ENCODE assay signal across 8 cellular contexts in genomic region chr5:177429248-177430045, GRCh38. TPM values are rescaled to one million over a fixed set of nuclear protein-coding genes. Genes with fewer than 3 reads are reported as not detected.
DNase-seq lines count a peak whose midpoint lies in the region; ATAC-seq and TF ChIP-seq lines count a peak whose summit lies in the region.

No MANE protein-coding gene starts in this region.

- H3K79me1 ChIP-seq in mesenchymal stem cell (replicated peaks; ENCODE audit: low read length, poor library complexity, severe bottlenecking): peaks cover 39% of the 10 kb centered on the region

- H3K9me3 ChIP-seq in neural progenitor cell (ENCODE audit: low read depth): no peaks in the 10 kb centered on the region
- H3K9me3 ChIP-seq in mesenchymal stem cell (ENCODE audit: control insufficient read depth, low read length): no peaks in the 10 kb centered on the region
- H3K9me3 ChIP-seq in uterus: no peaks in the 10 kb centered on the region

- no peak overlapping the region for H3K23ac ChIP-seq in mesenchymal stem cell (ENCODE audit: low read length in 2 of 2)

- no peak for ATAC-seq in HG02981 (IDR thresholded peaks at IDR 0.05; ENCODE audit: unreplicated experiment)

- H4K8ac ChIP-seq in mesenchymal stem cell (ENCODE audit: low read length): no peak overlapping the region

- H2BK15ac ChIP-seq in mesenchymal stem cell (ENCODE audit: low read depth, poor library complexity, severe bottlenecking): no peak overlapping the region

- peak; percentile 88 for DNase-seq in T-helper 2 cell treated with Interferon-gamma antibody and Interleukin-4, amounts not matched to agents 5 μg/mL and 100 μg/mL, for 36 hours (ENCODE audit: low spot score)
- DNase-seq in neural progenitor cell (ENCODE audit: low spot score) (no peak), type B pancreatic cell (ENCODE audit: extremely low spot score, unreplicated experiment) (no peak), mesenchymal stem cell (no peak), uterus (no peak)

- no peak for TF ChIP-seq POLR2A in uterus (IDR thresholded peaks at IDR 0.05)

- H4K91ac ChIP-seq in mesenchymal stem cell (ENCODE audit: low read length): no peak overlapping the region

- H3K4ac ChIP-seq in mesenchymal stem cell (ENCODE audit: low read depth in 1 of 2, low read length in 2 of 2): no peak overlapping the region

- H3K9me3 Mint-ChIP-seq in T-helper 2 cell treated with Interferon-gamma antibody and Interleukin-4, amounts not matched to agents 5 μg/mL and 100 μg/mL, for 36 hours: no peaks in the 10 kb centered on the region
- H3K9me3 Mint-ChIP-seq in neural progenitor cell: no peaks in the 10 kb centered on the region
- H3K9me3 Mint-ChIP-seq in type B pancreatic cell: no peaks in the 10 kb centered on the region

- TF ChIP-seq CTCF in GM12875 (IDR thresholded peaks at IDR 0.05; ENCODE audit: borderline replicate concordance, insufficient read depth, low read depth, low read length) (no peak), neural progenitor cell (IDR thresholded peaks at IDR 0.05) (no peak), type B pancreatic cell (conservative IDR thresholded peaks at IDR 0.05) (no peak), uterus (IDR thresholded peaks at IDR 0.05) (no peak)

- H3K27ac ChIP-seq in adipose tissue (ENCODE audit: low read depth, low read length): peak overlapping the region; percentile 56
- H3K27ac ChIP-seq in neural progenitor cell: no peak overlapping the region
- H3K27ac ChIP-seq in mesenchymal stem cell (ENCODE audit: low read length, poor library complexity, severe bottlenecking): no peak overlapping the region
- no peak overlapping the region for H3K27ac ChIP-seq in uterus

- H3K4me2 ChIP-seq in neural progenitor cell: no peak overlapping the region
- no peak overlapping the region for H3K4me2 ChIP-seq in mesenchymal stem cell (ENCODE audit: low read length, poor library complexity, severe bottlenecking)

- H3K36me3 ChIP-seq in neural progenitor cell (no peaks in the 10 kb centered on the region), mesenchymal stem cell (ENCODE audit: control insufficient read depth in 1 of 2, insufficient read depth in 2 of 2, low read depth in 1 of 2, low read length in 2 of 2) (peaks cover 32 to 48% of the 10 kb centered on the region in 2 experiments), uterus (no peaks in the 10 kb centered on the region)

- H3K4me1 ChIP-seq in neural progenitor cell (peaks cover 9% of the 10 kb centered on the region), mesenchymal stem cell (ENCODE audit: control insufficient read depth, insufficient read depth, low read depth, low read length) (peaks cover 23% of the 10 kb centered on the region), uterus (peaks cover 0 to 8% of the 10 kb centered on the region in 2 donors)

- WGBS in adipose tissue, 3 donors: 52 to 86% (median 56%) methylated on average over 6 of the region's 6 CpGs
- 91% methylated on average over 6 of the region's 6 CpGs for WGBS in mesenchymal stem cell

- H2AFZ ChIP-seq in neural progenitor cell (replicated peaks) (no peak overlapping the region), mesenchymal stem cell (ENCODE audit: low read depth, low read length) (no peak overlapping the region)

- peak overlapping the region; percentile 98 for H3K4me3 Mint-ChIP-seq in T-helper 2 cell treated with Interferon-gamma antibody and Interleukin-4, amounts not matched to agents 5 μg/mL and 100 μg/mL, for 36 hours
- H3K4me3 Mint-ChIP-seq in neural progenitor cell: peak overlapping the region; percentile 55
- peak overlapping the region; percentile 52 for H3K4me3 Mint-ChIP-seq in type B pancreatic cell

- no peak overlapping the region for H3K14ac ChIP-seq in mesenchymal stem cell (ENCODE audit: low read length in 2 of 2)

- H3K18ac ChIP-seq in mesenchymal stem cell (ENCODE audit: low read depth in 1 of 2, low read length in 2 of 2): no peak overlapping the region

- no peaks in the 10 kb centered on the region for H3K27me3 ChIP-seq in neural progenitor cell
- no peaks in the 10 kb centered on the region for H3K27me3 ChIP-seq in mesenchymal stem cell (ENCODE audit: control insufficient read depth in 1 of 2, insufficient read depth in 1 of 2, low read length in 2 of 2)
- H3K27me3 ChIP-seq in uterus: no peaks in the 10 kb centered on the region

- H2BK120ac ChIP-seq in mesenchymal stem cell (ENCODE audit: low read depth, low read length): no peak overlapping the region

- H3K27ac Mint-ChIP-seq in T-helper 2 cell treated with Interferon-gamma antibody and Interleukin-4, amounts not matched to agents 5 μg/mL and 100 μg/mL, for 36 hours: peak overlapping the region; percentile 94
- H3K27ac Mint-ChIP-seq in neural progenitor cell: peak overlapping the region; percentile 17
- peak overlapping the region; percentile 34 for H3K27ac Mint-ChIP-seq in type B pancreatic cell

- H2BK5ac ChIP-seq in mesenchymal stem cell (ENCODE audit: low read depth, low read length, poor library complexity, severe bottlenecking): no peak overlapping the region

- H2BK12ac ChIP-seq in mesenchymal stem cell (ENCODE audit: low read length in 2 of 2): no peak overlapping the region

- peak overlapping the region; percentile 93 for H3K4me3 ChIP-seq in GM12875 (ENCODE audit: low read depth, low read length)
- H3K4me3 ChIP-seq in neural progenitor cell: no peak overlapping the region
- H3K4me3 ChIP-seq in mesenchymal stem cell (ENCODE audit: insufficient read depth in 1 of 2, low read depth in 1 of 2, low read length in 2 of 2): no peak overlapping the region
- no peak overlapping the region for H3K4me3 ChIP-seq in uterus

- H3K79me2 ChIP-seq in neural progenitor cell (ENCODE audit: low read depth): peaks cover 32% of the 10 kb centered on the region

- peaks cover 64% of the 10 kb centered on the region for H3K36me3 Mint-ChIP-seq in T-helper 2 cell treated with Interferon-gamma antibody and Interleukin-4, amounts not matched to agents 5 μg/mL and 100 μg/mL, for 36 hours (ENCODE audit: low read depth)
- H3K36me3 Mint-ChIP-seq in neural progenitor cell (peaks cover 4% of the 10 kb centered on the region), type B pancreatic cell (no peaks in the 10 kb centered on the region)

- no peak overlapping the region for H2AK5ac ChIP-seq in mesenchymal stem cell (ENCODE audit: low read length, severe bottlenecking)

- H3K9ac ChIP-seq in neural progenitor cell (no peak overlapping the region), mesenchymal stem cell (ENCODE audit: low read length) (no peak overlapping the region)

- H3F3A ChIP-seq in neural progenitor cell (ENCODE audit: low read depth): peaks cover 12% of the 10 kb centered on the region

- H3K27me3 Mint-ChIP-seq in T-helper 2 cell treated with Interferon-gamma antibody and Interleukin-4, amounts not matched to agents 5 μg/mL and 100 μg/mL, for 36 hours (ENCODE audit: low read depth): peaks cover 2% of the 10 kb centered on the region
- H3K27me3 Mint-ChIP-seq in neural progenitor cell (ENCODE audit: insufficient read depth, low read depth): peaks cover 5% of the 10 kb centered on the region
- no peaks in the 10 kb centered on the region for H3K27me3 Mint-ChIP-seq in type B pancreatic cell

- H4K20me1 ChIP-seq in neural progenitor cell (ENCODE audit: low read depth): peaks cover 33% of the 10 kb centered on the region

- peaks cover 65% of the 10 kb centered on the region for H3K4me1 Mint-ChIP-seq in T-helper 2 cell treated with Interferon-gamma antibody and Interleukin-4, amounts not matched to agents 5 μg/mL and 100 μg/mL, for 36 hours (ENCODE audit: low read depth)
- H3K4me1 Mint-ChIP-seq in neural progenitor cell (peaks cover 28% of the 10 kb centered on the region), type B pancreatic cell (ENCODE audit: unreplicated experiment) (peaks cover 21% of the 10 kb centered on the region)

- intact Hi-C loops in uterus (cut with DNase I; ENCODE audit: low total_unique reads): no loop called here

RNA-seq across cellular contexts. Expression of gene GRK6, which starts 3.0 kb away (rescaled TPM):
- 10 to 100 TPM; 10.8 to 21.5 (median 16.2) TPM for polyA plus RNA-seq in adipose tissue
- total RNA-seq in neural progenitor cell (ENCODE audit: low replicate concordance) (24.0 and 50.6 TPM in 2 replicates), type B pancreatic cell (ENCODE audit: low replicate concordance) (46.1 and 47.3 TPM in 2 replicates), uterus (10 to 100 TPM; 16.4 to 29.8 (median 20.9) TPM)
- polyA plus RNA-seq in mesenchymal stem cell (2013, experiment 1 of 2): 12.5 TPM
- 13.0 TPM for polyA plus RNA-seq in mesenchymal stem cell (2013, experiment 2 of 2)

RNA-seq across cellular contexts. Expression of gene PRR7, which starts 17.2 kb away (rescaled TPM):
- polyA plus RNA-seq in adipose tissue: 1 to 10 TPM in 2 of 3 donors, under 1 TPM in 1; 0.34 to 2.7 (median 1.9) TPM
- 4.5 and 31.7 TPM in 2 replicates for total RNA-seq in neural progenitor cell (ENCODE audit: low replicate concordance)
- total RNA-seq in type B pancreatic cell (ENCODE audit: low replicate concordance): 5.9 and 8.8 TPM in 2 replicates
- 8.6 TPM for polyA plus RNA-seq in mesenchymal stem cell (2013, experiment 1 of 2)
- 7.8 TPM for polyA plus RNA-seq in mesenchymal stem cell (2013, experiment 2 of 2)
- 1 to 10 TPM in 2 of 4 donors, not detected in 2; 1.9 to 3.0 TPM for total RNA-seq in uterus

RNA-seq across cellular contexts. Expression of gene F12, which starts 20.1 kb away (rescaled TPM):
- 1 to 10 TPM in 1 of 3 donors, under 1 TPM in 1, not detected in 1; 0.42 to 2.0 TPM for polyA plus RNA-seq in adipose tissue
- 2.0 TPM in 1 of 2 replicates, not detected in the other for total RNA-seq in neural progenitor cell (ENCODE audit: low replicate concordance)
- total RNA-seq in type B pancreatic cell (ENCODE audit: low replicate concordance): 3.2 and 5.7 TPM in 2 replicates
- polyA plus RNA-seq in mesenchymal stem cell (2013, experiment 1 of 2): 1.2 TPM
- 1.3 TPM for polyA plus RNA-seq in mesenchymal stem cell (2013, experiment 2 of 2)
- 1 to 10 TPM in 1 of 4 donors, not detected in 3; 7.6 TPM for total RNA-seq in uterus

RNA-seq across cellular contexts. Expression of gene PFN3, which starts 29.0 kb away (rescaled TPM):
- not detected for polyA plus RNA-seq in adipose tissue
- total RNA-seq in neural progenitor cell (ENCODE audit: low replicate concordance) (not detected in 2 replicates), type B pancreatic cell (ENCODE audit: low replicate concordance) (not detected in 2 replicates), uterus (not detected)
- not detected for polyA plus RNA-seq in mesenchymal stem cell (2013, experiment 1 of 2)
- polyA plus RNA-seq in mesenchymal stem cell (2013, experiment 2 of 2): not detected

RNA-seq across cellular contexts. Expression of gene DBN1, which starts 44.0 kb away (rescaled TPM):
- polyA plus RNA-seq in adipose tissue: 10 to 100 TPM; 10.1 to 85.7 (median 45.1) TPM
- total RNA-seq in neural progenitor cell (ENCODE audit: low replicate concordance) (113 and 338 TPM in 2 replicates), type B pancreatic cell (ENCODE audit: low replicate concordance) (200 and 269 TPM in 2 replicates), uterus (100 to 1,000 TPM in 2 of 4 donors, 10 to 100 TPM in 2; 30.6 to 107 (median 82.7) TPM)
- 149 TPM for polyA plus RNA-seq in mesenchymal stem cell (2013, experiment 1 of 2)
- polyA plus RNA-seq in mesenchymal stem cell (2013, experiment 2 of 2): 150 TPM

Comparison
In these comparisons a context has a peak if more than half of its experiments do, and no peak if none do; other contexts are left out.
1. H3K27ac Mint-ChIP-seq: peak in every context shown above with its lines; median percentile 94 in T-helper 2 cell treated with Interferon-gamma antibody and Interleukin-4, amounts not matched to agents 5 μg/mL and 100 μg/mL, for 36 hours; 34 in type B pancreatic cell; 17 in neural progenitor cell.